In the genomic region with DNA sequence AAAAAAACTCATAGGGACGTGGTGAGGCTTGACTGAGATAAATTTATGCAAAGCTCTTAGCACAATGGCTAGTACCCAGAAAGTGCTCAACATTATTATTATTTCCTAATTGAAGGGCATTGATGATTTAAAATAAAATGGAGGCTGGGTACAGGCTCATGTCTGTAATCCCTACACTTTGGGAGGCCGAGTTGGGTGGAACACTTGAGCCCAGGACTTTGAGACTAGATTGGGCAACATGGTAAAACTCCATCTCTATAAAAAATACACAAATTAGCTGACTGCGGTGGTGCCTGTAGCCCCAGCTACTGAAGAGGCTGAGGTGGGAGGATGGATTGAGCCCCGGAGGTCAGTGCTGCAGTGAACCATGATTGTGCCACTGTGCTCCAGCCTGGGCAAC, we compare ENCODE assay signal across 22 cellular contexts.
"Had no signal": no experiment of that assay in that cellular context is flagged by ENCODE, and none has a peak within 500 bp of the region (broad histone marks: within the 10 kb centered on the region; RNA-seq: fewer than 3 reads in every experiment).

No MANE protein-coding gene starts in this region.

- H3K27me3 Mint-ChIP-seq: activated naive CD8-positive, alpha-beta T cell; T-cell had no signal

- H3K9me3 Mint-ChIP-seq: activated T-helper 1 cell treated with anti-CD3 and anti-CD28 coated beads, Interleukin-12 subunit alpha, Interleukin-12 subunit beta, Interleukin-2, Interleukin-4 antibody, amounts not matched to agents 30 ng/mL and 10 ng/mL and 1 ng/mL, durations not matched to agents 14 hours and 24 hours and 36 hours; T-helper 2 cell treated with Interferon-gamma antibody and Interleukin-4, amounts not matched to agents 5 μg/mL and 100 μg/mL, for 36 hours had no signal

- H3K27me3 ChIP-seq: esophagus muscularis mucosa, gastrocnemius medialis, sigmoid colon, upper lobe of left lung had no signal

- H3K4me2 ChIP-seq: smooth muscle cell had no signal

- H3K27ac Mint-ChIP-seq: activated naive CD8-positive, alpha-beta T cell; activated T-helper 1 cell treated with anti-CD3 and anti-CD28 coated beads, Interleukin-12 subunit alpha, Interleukin-12 subunit beta, Interleukin-2, Interleukin-4 antibody, amounts not matched to agents 30 ng/mL and 10 ng/mL and 1 ng/mL, durations not matched to agents 14 hours and 24 hours and 36 hours; T-cell; T-helper 2 cell treated with Interferon-gamma antibody and Interleukin-4, amounts not matched to agents 5 μg/mL and 100 μg/mL, for 36 hours had no signal

- H3K27ac ChIP-seq: WERI-Rb-1 had no signal

- H3K9me3 ChIP-seq: esophagus muscularis mucosa, gastrocnemius medialis, mucosa of descending colon, sigmoid colon, upper lobe of left lung had no signal

- H3K4me3 Mint-ChIP-seq: activated CD8-positive, alpha-beta T cell treated with anti-CD3 and anti-CD28 coated beads, Interleukin-2, amount 10 ng/mL, durations not matched to agents 7 days and 5 days; activated naive CD8-positive, alpha-beta T cell; activated T-helper 1 cell treated with anti-CD3 and anti-CD28 coated beads, Interleukin-12 subunit alpha, Interleukin-12 subunit beta, Interleukin-2, Interleukin-4 antibody, amounts not matched to agents 30 ng/mL and 10 ng/mL and 1 ng/mL, durations not matched to agents 14 hours and 24 hours and 36 hours; T-cell; T-helper 2 cell treated with Interferon-gamma antibody and Interleukin-4, amounts not matched to agents 5 μg/mL and 100 μg/mL, for 36 hours had no signal

- H3K4me3 ChIP-seq: esophagus muscularis mucosa, gastrocnemius medialis, mucosa of descending colon, sigmoid colon, smooth muscle cell, upper lobe of left lung had no signal

- DNase-seq: activated CD4-positive, alpha-beta T cell treated with anti-CD3 and anti-CD28 coated beads, Interleukin-2, amount 50 U/mL, for 1 hour; activated CD4-positive, CD25-positive, alpha-beta regulatory T cell treated with anti-CD3 and anti-CD28 coated beads, Interleukin-2, amount 50 U/mL, for 72 hours; activated CD8-positive, alpha-beta T cell treated with anti-CD3 and anti-CD28 coated beads, Interleukin-2, amount 10 ng/mL, durations not matched to agents 7 days and 5 days; activated gamma-delta T cell treated with Interleukin-2 at 50 U/mL for 16 hours; central memory CD4-positive, alpha-beta T cell; effector memory CD4-positive, alpha-beta T cell; gastrocnemius medialis; hypothalamus; mesenchymal stem cell; mucosa of descending colon; sigmoid colon; stimulated activated CD4-positive, alpha-beta T cell treated with anti-CD3 and anti-CD28 coated beads, Interleukin-2, amount 100 ng/mL, for 48 hours; stimulated activated CD8-positive, alpha-beta memory T cell treated with anti-CD3 and anti-CD28 coated beads, Interleukin-4, amount 100 ng/mL, for 48 hours; stimulated activated naive CD4-positive, alpha-beta T cell; T-cell; upper lobe of left lung; WERI-Rb-1 had no signal

- H3K36me3 ChIP-seq: esophagus muscularis mucosa, gastrocnemius medialis, sigmoid colon, upper lobe of left lung had no signal
